In genomic region chr12:22682663-22683062, GRCh38 we compare ENCODE assay signal across 21 cellular contexts. TPM values are rescaled to one million over a fixed set of nuclear protein-coding genes. Genes with fewer than 3 reads are reported as not detected.
DNase-seq lines count a peak whose midpoint lies in the region; ATAC-seq, FAIRE-seq and TF ChIP-seq lines count a peak whose summit lies in the region.
"Had no signal": no experiment of that assay in that cellular context is flagged by ENCODE, and none has a peak within 500 bp of the region (broad histone marks: within the 10 kb centered on the region; RNA-seq: fewer than 3 reads in every experiment).

No MANE protein-coding gene starts in this region.

- 34% methylated on average over 2 of the region's 2 CpGs for WGBS in GM12878 (ENCODE audit: insufficient coverage, insufficient replicate concordance, low lambda C conversion rate, missing lambda C conversion rate)

- no peaks in the 10 kb centered on the region for H3K9me2 ChIP-seq in Karpas-422 (replicated peaks; ENCODE audit: insufficient read depth, low read length)

- POLR2A ChIA-PET in GM12878 (lab: Charles Lee), result interaction anchor here (0.6 kb wide), 1 partner anchor 11 kb away, joined by 5 read pairs; no protein-coding TSS in a partner anchor

- intact Hi-C loops in GM12878 (cut with micrococcal nuclease; ENCODE audit: unreplicated experiment), result loop anchor here (10.0 kb wide), 2 partner anchors 372 to 522 kb away; no protein-coding TSS in a partner anchor

- H3K4me3 Mint-ChIP-seq in activated naive CD4-positive, alpha-beta T cell treated with anti-CD3 and anti-CD28 coated beads, Interleukin-2, amount 10 ng/mL, durations not matched to agents 7 days and 5 days, result no peak overlapping the region
- H3K4me3 Mint-ChIP-seq: activated T-helper 1 cell treated with anti-CD3 and anti-CD28 coated beads, Interleukin-12 subunit alpha, Interleukin-12 subunit beta, Interleukin-2, Interleukin-4 antibody, amounts not matched to agents 30 ng/mL and 10 ng/mL and 1 ng/mL, durations not matched to agents 14 hours and 24 hours and 36 hours; CD8-positive, alpha-beta T cell had no signal

- no peak for TF ChIP-seq EP300 in GM12878 (IDR thresholded peaks at IDR 0.05; ENCODE audit: borderline replicate concordance in 1 of 2, control insufficient read depth in 1 of 2, low read depth in 2 of 2, low read length in 2 of 2)

- SMC1A ChIA-PET in GM12878 (lab: Charles Lee; ENCODE audit: uncharacterized antibody, unreplicated experiment), result interaction anchor here (0.6 to 1.7 kb wide), 10 partner anchors 12 to 506 kb away, joined by 3 to 5 read pairs (median 4); no protein-coding TSS in a partner anchor

- H3K36me3 ChIP-seq in Karpas-422 (ENCODE audit: insufficient read depth, low read length), result peaks cover 35% of the 10 kb centered on the region
- H3K36me3 ChIP-seq in GM12878 (ENCODE audit: control insufficient read depth in 2 of 2, insufficient read depth in 2 of 2, low read length in 1 of 2), result peaks cover 4 to 16% of the 10 kb centered on the region in 2 experiments

- H3K4me3 ChIP-seq in Karpas-422 (ENCODE audit: low read length) (no peak overlapping the region), GM12878 (no peak overlapping the region)
- H3K4me3 ChIP-seq: left lung had no signal

- peaks cover 10% of the 10 kb centered on the region for H3K4me1 Mint-ChIP-seq in activated naive CD4-positive, alpha-beta T cell treated with anti-CD3 and anti-CD28 coated beads, Interleukin-2, amount 10 ng/mL, durations not matched to agents 7 days and 5 days

- RAD21 ChIA-PET in GM12878 (lab: Charles Lee; ENCODE audit: unreplicated experiment), result no interaction called here

- DNase-seq in Karpas-422 (no peak), GM12878 (ENCODE audit: low read depth, low spot score) (no peak), T-helper 9 cell (no peak), GOT3 (lab: John Stamatoyannopoulos, UW) (no peak)
- no peak for DNase-seq in activated naive CD4-positive, alpha-beta T cell treated with anti-CD3 and anti-CD28 coated beads, Interleukin-2, amount 10 ng/mL, durations not matched to agents 7 days and 5 days
- DNase-seq: activated CD4-positive, alpha-beta T cell treated with anti-CD3 and anti-CD28 coated beads for 48 hours; caudate nucleus; CD8-positive, alpha-beta T cell; dermis blood vessel endothelial cell; left lung; NCI-H2171; NCI-H510A treated with DMSO at 0.1 percent for 48 hours; trophoblast cell had no signal

- no peak for TF ChIP-seq RAD21 in GM12878 (IDR thresholded peaks at IDR 0.05; ENCODE audit: insufficient read depth, low read depth, low read length)

- in situ Hi-C loops in GM12878 (cut with MboI), result no loop called here

- no peak for TF ChIP-seq CTCF in GM12878 (IDR thresholded peaks at IDR 0.05 in 2 of 3, conservative IDR thresholded peaks at IDR 0.05 in 1 of 3; ENCODE audit: control insufficient read depth in 2 of 3, extremely low read depth in 1 of 3, insufficient read depth in 1 of 3, low read depth in 3 of 3, low read length in 3 of 3)

- H3K27me3 ChIP-seq in Karpas-422 (ENCODE audit: low read length) (no peaks in the 10 kb centered on the region), GM12878 (replicated peaks in 1 of 2; ENCODE audit: control insufficient read depth in 2 of 2, insufficient read depth in 2 of 2, low read length in 1 of 2) (no peaks in the 10 kb centered on the region)
- H3K27me3 ChIP-seq: left lung, neutrophil had no signal

- ATAC-seq in GM18502 (IDR thresholded peaks at IDR 0.05; ENCODE audit: poor library complexity, unreplicated experiment) (peak; percentile 42), GM21529 (IDR thresholded peaks at IDR 0.05; ENCODE audit: unreplicated experiment) (peak; percentile 38), GM12878 (peak; percentile 57), HG03039 (IDR thresholded peaks at IDR 0.05; ENCODE audit: unreplicated experiment) (no peak)
- ATAC-seq: activated naive CD4-positive, alpha-beta T cell treated with anti-CD3 and anti-CD28 coated beads, Interleukin-2, amount 50 U/mL, for 72 hours; CD8-positive, alpha-beta T cell; left lung had no signal

- H3K4me2 ChIP-seq in Karpas-422 (ENCODE audit: low read depth, low read length, poor library complexity, severe bottlenecking) (no peak overlapping the region), GM12878 (ENCODE audit: control insufficient read depth, insufficient read depth) (no peak overlapping the region)

- H3K4me1 ChIP-seq in Karpas-422 (ENCODE audit: low read length) (peaks cover 20% of the 10 kb centered on the region), GM12878 (ENCODE audit: control insufficient read depth, insufficient read depth, low read length) (peaks cover 18% of the 10 kb centered on the region)

- H3K79me2 ChIP-seq in Karpas-422 (ENCODE audit: low read length) (peaks cover 32% of the 10 kb centered on the region), GM12878 (ENCODE audit: control insufficient read depth, insufficient read depth, low read length) (no peaks in the 10 kb centered on the region)

- no TSS peak for BruUV-seq in GM12878 (replicated peaks; lab: Mats Ljungman, UMichigan)

- no peaks in the 10 kb centered on the region for H3K27me3 Mint-ChIP-seq in activated naive CD4-positive, alpha-beta T cell treated with anti-CD3 and anti-CD28 coated beads, Interleukin-2, amount 10 ng/mL, durations not matched to agents 7 days and 5 days

- H4K20me1 ChIP-seq in Karpas-422 (ENCODE audit: insufficient read depth, low read depth, low read length) (no peaks in the 10 kb centered on the region), GM12878 (ENCODE audit: control insufficient read depth, insufficient read depth) (no peaks in the 10 kb centered on the region)

- H3K27ac ChIP-seq in Karpas-422 (ENCODE audit: low read length) (peak overlapping the region; percentile 12; the same call in 1 of the 2 replicates), GM12878 (ENCODE audit: control insufficient read depth, insufficient read depth) (no peak overlapping the region; the same call in 1 of the 2 replicates)
- H3K27ac ChIP-seq: left lung, neutrophil had no signal

- no peaks in the 10 kb centered on the region for H3K9me3 ChIP-seq in Karpas-422 (ENCODE audit: low read length)
- H3K9me3 ChIP-seq in GM12878 (replicated peaks; ENCODE audit: control insufficient read depth, insufficient read depth, low read length), result peaks cover 1% of the 10 kb centered on the region; the same call in 1 of the 3 replicates
- H3K9me3 ChIP-seq: left lung, neutrophil had no signal

- H3K9ac ChIP-seq in Karpas-422 (ENCODE audit: low read length) (no peak overlapping the region), GM12878 (ENCODE audit: control insufficient read depth, insufficient read depth, low read length) (no peak overlapping the region)

- peaks cover 46% of the 10 kb centered on the region for H3K36me3 Mint-ChIP-seq in activated naive CD4-positive, alpha-beta T cell treated with anti-CD3 and anti-CD28 coated beads, Interleukin-2, amount 10 ng/mL, durations not matched to agents 7 days and 5 days

- TF ChIP-seq POLR2A in GM12878 (IDR thresholded peaks at IDR 0.05; ENCODE audit: low read depth, low read length), result no peak

- CTCF ChIA-PET in GM12878 (lab: Yijun Ruan, JAX), result interaction anchor here (0.7 to 1.7 kb wide), 11 partner anchors 11 to 522 kb away, joined by 3 to 8 read pairs (median 3); no protein-coding TSS in a partner anchor
- CTCF ChIA-PET in activated naive CD4-positive, alpha-beta T cell treated with anti-CD3 and anti-CD28 coated beads, Interleukin-2, amount 10 ng/mL, durations not matched to agents 7 days and 5 days (lab: Charles Lee), result interaction anchor here (0.6 to 0.8 kb wide), 5 partner anchors 12 to 536 kb away, joined by 3 to 5 read pairs (median 4); no protein-coding TSS in a partner anchor

- no peak overlapping the region for H3K27ac Mint-ChIP-seq in activated naive CD4-positive, alpha-beta T cell treated with anti-CD3 and anti-CD28 coated beads, Interleukin-2, amount 10 ng/mL, durations not matched to agents 7 days and 5 days
- H3K27ac Mint-ChIP-seq: activated naive CD4-positive, alpha-beta T cell treated with anti-CD3 and anti-CD28 coated beads, Interleukin-2, amount 50 U/mL, for 72 hours; activated T-helper 1 cell treated with anti-CD3 and anti-CD28 coated beads, Interleukin-12 subunit alpha, Interleukin-12 subunit beta, Interleukin-2, Interleukin-4 antibody, amounts not matched to agents 30 ng/mL and 10 ng/mL and 1 ng/mL, durations not matched to agents 14 hours and 24 hours and 36 hours; CD8-positive, alpha-beta T cell had no signal

- H2AFZ ChIP-seq in Karpas-422 (ENCODE audit: low read length), result no peak overlapping the region
- H2AFZ ChIP-seq in GM12878 (ENCODE audit: control insufficient read depth, low read depth, low read length), result no peak overlapping the region

- FAIRE-seq in GM12878 (lab: Jason Lieb, UNC), result peak; percentile 52
- FAIRE-seq: astrocyte, H1 had no signal

- no peaks in the 10 kb centered on the region for H3K9me3 Mint-ChIP-seq in activated naive CD4-positive, alpha-beta T cell treated with anti-CD3 and anti-CD28 coated beads, Interleukin-2, amount 10 ng/mL, durations not matched to agents 7 days and 5 days
- H3K9me3 Mint-ChIP-seq: activated naive CD4-positive, alpha-beta T cell treated with anti-CD3 and anti-CD28 coated beads, Interleukin-2, amount 50 U/mL, for 72 hours; CD8-positive, alpha-beta T cell had no signal

TF ChIP-seq in GM12878, 131 proteins besides CTCF, POLR2A, EP300 and RAD21 (continues in another document):
- TF ChIP-seq JUNB (IDR thresholded peaks at IDR 0.05) (peak; percentile 24; the same call in 1 of the 2 replicates), DPF2 (IDR thresholded peaks at IDR 0.05) (no peak), RUNX3 (IDR thresholded peaks at IDR 0.05; ENCODE audit: low read length) (peak; percentile 10; the same call in 1 of the 2 replicates), KLF5 (IDR thresholded peaks at IDR 0.05; ENCODE audit: partially characterized antibody) (no peak), SMAD1 (IDR thresholded peaks at IDR 0.05; ENCODE audit: low read depth, partially characterized antibody) (no peak)

RNA-seq across cellular contexts. Expression of gene ETNK1, which starts 57.7 kb away (rescaled TPM):
- total RNA-seq in Karpas-422 (2014; rRNA removed; shearing (Covaris generic); ENCODE audit: low replicate concordance), result 43.9 and 93.7 TPM in 2 replicates
- total RNA-seq in GM12878 (2013; cell fraction: nucleolus; rRNA removed), result 273 TPM in 2 replicates
- total RNA-seq in GM12878 (2014; rRNA removed) (32.9 and 35.7 TPM in 2 replicates), GM12878 (2014; rRNA removed; fragmentation: Illumina TruSeq; extraction: Trizol) (35.6 and 41.4 TPM in 2 replicates), GM12878 (2021) (55.6 and 69.4 TPM in 2 replicates)
- polyA plus RNA-seq in GM12878 (2011; ENCODE audit: low read depth), result 9.5 TPM
- polyA plus RNA-seq in GM12878 (2011; rRNA removed) (38.9 and 69.8 TPM in 2 replicates), GM12878 (2014; fragmentation: Illumina TruSeq; extraction: Trizol) (22.3 and 26.9 TPM in 2 replicates), GM12878 (2014; fragmentation: Nextera tagmentation; extraction: Ambion mirVana) (10 to 100 TPM; 12.3 to 16.3 TPM), GM12878 (2014; rRNA removed) (12.3 and 15.2 TPM in 2 replicates), GM12878 (2016; fragmentation: Nextera tagmentation; extraction: Ambion mirVana) (10 to 100 TPM; 44.8 to 47.5 TPM)
- polyA plus RNA-seq in GM12878 (2011; cell fraction: cytosol; rRNA removed), result 19.7 and 20.9 TPM in 2 replicates
- polyA plus RNA-seq in GM12878 (2011; cell fraction: nucleus; rRNA removed), result 69.7 and 82.9 TPM in 2 replicates
- polyA plus RNA-seq in GM12878 (2012), result 20.0 and 23.5 TPM in 2 replicates
- 170 and 178 TPM in 2 replicates for polyA minus RNA-seq in GM12878 (2011; rRNA and poly(A)+ RNA removed)
- polyA minus RNA-seq in GM12878 (2011; cell fraction: cytosol; rRNA and poly(A)+ RNA removed), result 83.8 and 99.2 TPM in 2 replicates
- 225 and 375 TPM in 2 replicates for polyA minus RNA-seq in GM12878 (2011; cell fraction: nucleus; rRNA and poly(A)+ RNA removed)
